ENCODE assay signal across 1 cellular context in genomic region chr20:56392282-56393132, GRCh38.
TF ChIP-seq lines count a peak whose summit lies in the region.

TSS of gene CSTF1 (plus strand) at chr20:56392645. CDS start at chr20:56395553, 2,908 bp downstream.

TF ChIP-seq in K562, 482 proteins besides CTCF, POLR2A, EP300 and RAD21 (continued from another document and continues in another):
- TF ChIP-seq, protein P1, sequence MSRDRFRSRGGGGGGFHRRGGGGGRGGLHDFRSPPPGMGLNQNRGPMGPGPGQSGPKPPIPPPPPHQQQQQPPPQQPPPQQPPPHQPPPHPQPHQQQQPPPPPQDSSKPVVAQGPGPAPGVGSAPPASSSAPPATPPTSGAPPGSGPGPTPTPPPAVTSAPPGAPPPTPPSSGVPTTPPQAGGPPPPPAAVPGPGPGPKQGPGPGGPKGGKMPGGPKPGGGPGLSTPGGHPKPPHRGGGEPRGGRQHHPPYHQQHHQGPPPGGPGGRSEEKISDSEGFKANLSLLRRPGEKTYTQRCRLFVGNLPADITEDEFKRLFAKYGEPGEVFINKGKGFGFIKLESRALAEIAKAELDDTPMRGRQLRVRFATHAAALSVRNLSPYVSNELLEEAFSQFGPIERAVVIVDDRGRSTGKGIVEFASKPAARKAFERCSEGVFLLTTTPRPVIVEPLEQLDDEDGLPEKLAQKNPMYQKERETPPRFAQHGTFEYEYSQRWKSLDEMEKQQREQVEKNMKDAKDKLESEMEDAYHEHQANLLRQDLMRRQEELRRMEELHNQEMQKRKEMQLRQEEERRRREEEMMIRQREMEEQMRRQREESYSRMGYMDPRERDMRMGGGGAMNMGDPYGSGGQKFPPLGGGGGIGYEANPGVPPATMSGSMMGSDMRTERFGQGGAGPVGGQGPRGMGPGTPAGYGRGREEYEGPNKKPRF (IDR thresholded peaks at IDR 0.05; ENCODE audit: low read depth, low read length) = no peak
- no peak for TF ChIP-seq PHB (CRISPR knock-in tag; IDR thresholded peaks at IDR 0.05)
- TF ChIP-seq, protein P2, sequence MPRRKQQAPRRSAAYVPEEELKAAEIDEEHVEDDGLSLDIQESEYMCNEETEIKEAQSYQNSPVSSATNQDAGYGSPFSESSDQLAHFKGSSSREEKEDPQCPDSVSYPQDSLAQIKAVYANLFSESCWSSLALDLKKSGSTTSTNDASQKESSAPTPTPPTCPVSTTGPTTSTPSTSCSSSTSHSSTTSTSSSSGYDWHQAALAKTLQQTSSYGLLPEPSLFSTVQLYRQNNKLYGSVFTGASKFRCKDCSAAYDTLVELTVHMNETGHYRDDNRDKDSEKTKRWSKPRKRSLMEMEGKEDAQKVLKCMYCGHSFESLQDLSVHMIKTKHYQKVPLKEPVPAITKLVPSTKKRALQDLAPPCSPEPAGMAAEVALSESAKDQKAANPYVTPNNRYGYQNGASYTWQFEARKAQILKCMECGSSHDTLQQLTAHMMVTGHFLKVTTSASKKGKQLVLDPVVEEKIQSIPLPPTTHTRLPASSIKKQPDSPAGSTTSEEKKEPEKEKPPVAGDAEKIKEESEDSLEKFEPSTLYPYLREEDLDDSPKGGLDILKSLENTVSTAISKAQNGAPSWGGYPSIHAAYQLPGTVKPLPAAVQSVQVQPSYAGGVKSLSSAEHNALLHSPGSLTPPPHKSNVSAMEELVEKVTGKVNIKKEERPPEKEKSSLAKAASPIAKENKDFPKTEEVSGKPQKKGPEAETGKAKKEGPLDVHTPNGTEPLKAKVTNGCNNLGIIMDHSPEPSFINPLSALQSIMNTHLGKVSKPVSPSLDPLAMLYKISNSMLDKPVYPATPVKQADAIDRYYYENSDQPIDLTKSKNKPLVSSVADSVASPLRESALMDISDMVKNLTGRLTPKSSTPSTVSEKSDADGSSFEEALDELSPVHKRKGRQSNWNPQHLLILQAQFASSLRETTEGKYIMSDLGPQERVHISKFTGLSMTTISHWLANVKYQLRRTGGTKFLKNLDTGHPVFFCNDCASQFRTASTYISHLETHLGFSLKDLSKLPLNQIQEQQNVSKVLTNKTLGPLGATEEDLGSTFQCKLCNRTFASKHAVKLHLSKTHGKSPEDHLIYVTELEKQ (CRISPR knock-in tag; IDR thresholded peaks at IDR 0.05) = no peak
- peak; percentile 72 to 81; a peak in 3 of 4 replicates for TF ChIP-seq SIX5 (IDR thresholded peaks at IDR 0.05; ENCODE audit: borderline replicate concordance in 1 of 2, insufficient read depth in 1 of 2, low read depth in 1 of 2, low read length in 2 of 2)
- TF ChIP-seq ZKSCAN1 (IDR thresholded peaks at IDR 0.05; ENCODE audit: low read depth, low read length) = no peak
- TF ChIP-seq, protein P3, sequence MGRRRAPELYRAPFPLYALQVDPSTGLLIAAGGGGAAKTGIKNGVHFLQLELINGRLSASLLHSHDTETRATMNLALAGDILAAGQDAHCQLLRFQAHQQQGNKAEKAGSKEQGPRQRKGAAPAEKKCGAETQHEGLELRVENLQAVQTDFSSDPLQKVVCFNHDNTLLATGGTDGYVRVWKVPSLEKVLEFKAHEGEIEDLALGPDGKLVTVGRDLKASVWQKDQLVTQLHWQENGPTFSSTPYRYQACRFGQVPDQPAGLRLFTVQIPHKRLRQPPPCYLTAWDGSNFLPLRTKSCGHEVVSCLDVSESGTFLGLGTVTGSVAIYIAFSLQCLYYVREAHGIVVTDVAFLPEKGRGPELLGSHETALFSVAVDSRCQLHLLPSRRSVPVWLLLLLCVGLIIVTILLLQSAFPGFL (CRISPR knock-in tag; IDR thresholded peaks at IDR 0.05) = 0 out of 2 replicates have a peak, but pooled peaks have one; percentile 41
- TF ChIP-seq ZNF253 (CRISPR knock-in tag; conservative IDR thresholded peaks at IDR 0.05) = no peak
- TF ChIP-seq, protein P4, sequence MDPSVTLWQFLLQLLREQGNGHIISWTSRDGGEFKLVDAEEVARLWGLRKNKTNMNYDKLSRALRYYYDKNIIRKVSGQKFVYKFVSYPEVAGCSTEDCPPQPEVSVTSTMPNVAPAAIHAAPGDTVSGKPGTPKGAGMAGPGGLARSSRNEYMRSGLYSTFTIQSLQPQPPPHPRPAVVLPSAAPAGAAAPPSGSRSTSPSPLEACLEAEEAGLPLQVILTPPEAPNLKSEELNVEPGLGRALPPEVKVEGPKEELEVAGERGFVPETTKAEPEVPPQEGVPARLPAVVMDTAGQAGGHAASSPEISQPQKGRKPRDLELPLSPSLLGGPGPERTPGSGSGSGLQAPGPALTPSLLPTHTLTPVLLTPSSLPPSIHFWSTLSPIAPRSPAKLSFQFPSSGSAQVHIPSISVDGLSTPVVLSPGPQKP (CRISPR knock-in tag; IDR thresholded peaks at IDR 0.05) = no peak
- no peak for TF ChIP-seq U2AF1 (optimal IDR thresholded peaks at IDR 0.05; ENCODE audit: low read depth, low read length)
- TF ChIP-seq HMG20A (CRISPR knock-in tag; conservative IDR thresholded peaks at IDR 0.05) = no peak
- TF ChIP-seq, protein P5, sequence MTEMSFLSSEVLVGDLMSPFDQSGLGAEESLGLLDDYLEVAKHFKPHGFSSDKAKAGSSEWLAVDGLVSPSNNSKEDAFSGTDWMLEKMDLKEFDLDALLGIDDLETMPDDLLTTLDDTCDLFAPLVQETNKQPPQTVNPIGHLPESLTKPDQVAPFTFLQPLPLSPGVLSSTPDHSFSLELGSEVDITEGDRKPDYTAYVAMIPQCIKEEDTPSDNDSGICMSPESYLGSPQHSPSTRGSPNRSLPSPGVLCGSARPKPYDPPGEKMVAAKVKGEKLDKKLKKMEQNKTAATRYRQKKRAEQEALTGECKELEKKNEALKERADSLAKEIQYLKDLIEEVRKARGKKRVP (CRISPR knock-in tag; IDR thresholded peaks at IDR 0.05) = no peak
- TF ChIP-seq SAFB2 (IDR thresholded peaks at IDR 0.05; ENCODE audit: borderline replicate concordance, low read depth, low read length, severe bottlenecking) = no peak
- TF ChIP-seq, protein P6, sequence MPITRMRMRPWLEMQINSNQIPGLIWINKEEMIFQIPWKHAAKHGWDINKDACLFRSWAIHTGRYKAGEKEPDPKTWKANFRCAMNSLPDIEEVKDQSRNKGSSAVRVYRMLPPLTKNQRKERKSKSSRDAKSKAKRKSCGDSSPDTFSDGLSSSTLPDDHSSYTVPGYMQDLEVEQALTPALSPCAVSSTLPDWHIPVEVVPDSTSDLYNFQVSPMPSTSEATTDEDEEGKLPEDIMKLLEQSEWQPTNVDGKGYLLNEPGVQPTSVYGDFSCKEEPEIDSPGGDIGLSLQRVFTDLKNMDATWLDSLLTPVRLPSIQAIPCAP (CRISPR knock-in tag; IDR thresholded peaks at IDR 0.05; ENCODE audit: borderline replicate concordance) = no peak
- no peak for TF ChIP-seq GATAD2B (IDR thresholded peaks at IDR 0.05; ENCODE audit: borderline replicate concordance)
- TF ChIP-seq ESRRA (IDR thresholded peaks at IDR 0.05; ENCODE audit: borderline replicate concordance, low read depth) = peak; percentile 86
- TF ChIP-seq NFIX (CRISPR knock-in tag; IDR thresholded peaks at IDR 0.05; ENCODE audit: low read depth) = no peak
- TF ChIP-seq, protein P7, sequence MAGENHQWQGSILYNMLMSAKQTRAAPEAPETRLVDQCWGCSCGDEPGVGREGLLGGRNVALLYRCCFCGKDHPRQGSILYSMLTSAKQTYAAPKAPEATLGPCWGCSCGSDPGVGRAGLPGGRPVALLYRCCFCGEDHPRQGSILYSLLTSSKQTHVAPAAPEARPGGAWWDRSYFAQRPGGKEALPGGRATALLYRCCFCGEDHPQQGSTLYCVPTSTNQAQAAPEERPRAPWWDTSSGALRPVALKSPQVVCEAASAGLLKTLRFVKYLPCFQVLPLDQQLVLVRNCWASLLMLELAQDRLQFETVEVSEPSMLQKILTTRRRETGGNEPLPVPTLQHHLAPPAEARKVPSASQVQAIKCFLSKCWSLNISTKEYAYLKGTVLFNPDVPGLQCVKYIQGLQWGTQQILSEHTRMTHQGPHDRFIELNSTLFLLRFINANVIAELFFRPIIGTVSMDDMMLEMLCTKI (IDR thresholded peaks at IDR 0.05; ENCODE audit: partially characterized antibody) = no peak
- TF ChIP-seq, protein P8, sequence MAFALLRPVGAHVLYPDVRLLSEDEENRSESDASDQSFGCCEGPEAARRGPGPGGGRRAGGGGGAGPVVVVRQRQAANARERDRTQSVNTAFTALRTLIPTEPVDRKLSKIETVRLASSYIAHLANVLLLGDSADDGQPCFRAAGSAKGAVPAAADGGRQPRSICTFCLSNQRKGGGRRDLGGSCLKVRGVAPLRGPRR (CRISPR knock-in tag; IDR thresholded peaks at IDR 0.05) = no peak
- TF ChIP-seq ZNF263 (CRISPR knock-in tag; IDR thresholded peaks at IDR 0.05; ENCODE audit: borderline replicate concordance) = peak; percentile 53; the same call in 1 of the 2 replicates
- TF ChIP-seq GABPB2 (CRISPR knock-in tag; conservative IDR thresholded peaks at IDR 0.05) = no peak
- TF ChIP-seq, protein P9, sequence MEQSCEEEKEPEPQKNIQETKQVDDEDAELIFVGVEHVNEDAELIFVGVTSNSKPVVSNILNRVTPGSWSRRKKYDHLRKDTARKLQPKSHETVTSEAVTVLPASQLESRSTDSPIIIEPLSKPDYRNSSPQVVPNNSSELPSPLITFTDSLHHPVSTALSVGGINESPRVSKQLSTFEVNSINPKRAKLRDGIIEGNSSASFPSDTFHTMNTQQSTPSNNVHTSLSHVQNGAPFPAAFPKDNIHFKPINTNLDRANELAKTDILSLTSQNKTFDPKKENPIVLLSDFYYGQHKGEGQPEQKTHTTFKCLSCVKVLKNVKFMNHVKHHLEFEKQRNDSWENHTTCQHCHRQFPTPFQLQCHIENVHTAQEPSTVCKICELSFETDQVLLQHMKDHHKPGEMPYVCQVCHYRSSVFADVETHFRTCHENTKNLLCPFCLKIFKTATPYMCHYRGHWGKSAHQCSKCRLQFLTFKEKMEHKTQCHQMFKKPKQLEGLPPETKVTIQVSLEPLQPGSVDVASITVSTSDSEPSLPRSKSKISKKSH (CRISPR knock-in tag; IDR thresholded peaks at IDR 0.05) = no peak
- peak in 1 of 2 experiments; percentile 85; a peak in 2 of 4 replicates for TF ChIP-seq ZNF639 (CRISPR knock-in tag; conservative IDR thresholded peaks at IDR 0.05 in 1 of 2, IDR thresholded peaks at IDR 0.05 in 1 of 2)
- TF ChIP-seq BRD9 (IDR thresholded peaks at IDR 0.05; ENCODE audit: low read depth, partially characterized antibody) = peak; percentile 56
- TF ChIP-seq, protein P10, sequence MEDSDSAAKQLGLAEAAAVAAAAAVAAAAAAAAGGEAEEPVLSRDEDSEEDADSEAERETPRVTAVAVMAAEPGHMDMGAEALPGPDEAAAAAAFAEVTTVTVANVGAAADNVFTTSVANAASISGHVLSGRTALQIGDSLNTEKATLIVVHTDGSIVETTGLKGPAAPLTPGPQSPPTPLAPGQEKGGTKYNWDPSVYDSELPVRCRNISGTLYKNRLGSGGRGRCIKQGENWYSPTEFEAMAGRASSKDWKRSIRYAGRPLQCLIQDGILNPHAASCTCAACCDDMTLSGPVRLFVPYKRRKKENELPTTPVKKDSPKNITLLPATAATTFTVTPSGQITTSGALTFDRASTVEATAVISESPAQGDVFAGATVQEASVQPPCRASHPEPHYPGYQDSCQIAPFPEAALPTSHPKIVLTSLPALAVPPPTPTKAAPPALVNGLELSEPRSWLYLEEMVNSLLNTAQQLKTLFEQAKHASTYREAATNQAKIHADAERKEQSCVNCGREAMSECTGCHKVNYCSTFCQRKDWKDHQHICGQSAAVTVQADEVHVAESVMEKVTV (CRISPR knock-in tag; IDR thresholded peaks at IDR 0.05) = no peak
- TF ChIP-seq YY1 (IDR thresholded peaks at IDR 0.05; ENCODE audit: borderline replicate concordance in 1 of 3, control insufficient read depth in 1 of 3, extremely low read depth in 1 of 3, insufficient read depth in 3 of 3, insufficient read length in 1 of 3, insufficient replicate concordance in 2 of 3, low read depth in 1 of 3, low read length in 2 of 3) = peak; percentile 92 to 100 (median 99)
- peak; percentile 44; the same call in 1 of the 2 replicates for TF ChIP-seq ZNF431 (CRISPR knock-in tag; IDR thresholded peaks at IDR 0.05)
- TF ChIP-seq DPF2 (IDR thresholded peaks at IDR 0.05) = peak; percentile 44; the same call in 1 of the 2 replicates
- TF ChIP-seq STAT5A (IDR thresholded peaks at IDR 0.05; ENCODE audit: borderline replicate concordance, low read length) = peak; percentile 40; the same call in 1 of the 2 replicates
- TF ChIP-seq ZNF282 (CRISPR knock-in tag; IDR thresholded peaks at IDR 0.05) = no peak
- no peak for TF ChIP-seq HNRNPK (IDR thresholded peaks at IDR 0.05; ENCODE audit: low read depth, low read length, poor library complexity, severe bottlenecking)
- TF ChIP-seq, protein P11, sequence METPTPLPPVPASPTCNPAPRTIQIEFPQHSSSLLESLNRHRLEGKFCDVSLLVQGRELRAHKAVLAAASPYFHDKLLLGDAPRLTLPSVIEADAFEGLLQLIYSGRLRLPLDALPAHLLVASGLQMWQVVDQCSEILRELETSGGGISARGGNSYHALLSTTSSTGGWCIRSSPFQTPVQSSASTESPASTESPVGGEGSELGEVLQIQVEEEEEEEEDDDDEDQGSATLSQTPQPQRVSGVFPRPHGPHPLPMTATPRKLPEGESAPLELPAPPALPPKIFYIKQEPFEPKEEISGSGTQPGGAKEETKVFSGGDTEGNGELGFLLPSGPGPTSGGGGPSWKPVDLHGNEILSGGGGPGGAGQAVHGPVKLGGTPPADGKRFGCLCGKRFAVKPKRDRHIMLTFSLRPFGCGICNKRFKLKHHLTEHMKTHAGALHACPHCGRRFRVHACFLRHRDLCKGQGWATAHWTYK (CRISPR knock-in tag; IDR thresholded peaks at IDR 0.05) = 0 out of 2 replicates have a peak, but pooled peaks have one; percentile 81
- no peak for TF ChIP-seq ZNF140 (CRISPR knock-in tag; IDR thresholded peaks at IDR 0.05)
- TF ChIP-seq, protein P12, sequence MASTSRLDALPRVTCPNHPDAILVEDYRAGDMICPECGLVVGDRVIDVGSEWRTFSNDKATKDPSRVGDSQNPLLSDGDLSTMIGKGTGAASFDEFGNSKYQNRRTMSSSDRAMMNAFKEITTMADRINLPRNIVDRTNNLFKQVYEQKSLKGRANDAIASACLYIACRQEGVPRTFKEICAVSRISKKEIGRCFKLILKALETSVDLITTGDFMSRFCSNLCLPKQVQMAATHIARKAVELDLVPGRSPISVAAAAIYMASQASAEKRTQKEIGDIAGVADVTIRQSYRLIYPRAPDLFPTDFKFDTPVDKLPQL (IDR thresholded peaks at IDR 0.05; ENCODE audit: extremely low read depth, insufficient read length) = no peak
- no peak for TF ChIP-seq KDM4B (IDR thresholded peaks at IDR 0.05; ENCODE audit: borderline replicate concordance in 2 of 2, low read depth in 1 of 2)
- TF ChIP-seq KLF6 (CRISPR knock-in tag; IDR thresholded peaks at IDR 0.05; ENCODE audit: borderline replicate concordance) = no peak
- peak in 1 of 2 experiments; percentile 69; a peak in 2 of 3 replicates for TF ChIP-seq CBX3 (IDR thresholded peaks at IDR 0.05; ENCODE audit: borderline replicate concordance in 1 of 2, low read length in 2 of 2)
- no peak for TF ChIP-seq ZNF347 (CRISPR knock-in tag; IDR thresholded peaks at IDR 0.05; ENCODE audit: low read depth)
- peak; percentile 88 for TF ChIP-seq FOS (IDR thresholded peaks at IDR 0.05; ENCODE audit: extremely low read depth, insufficient read length)
- peak in 1 of 2 experiments; percentile 68; a peak in 1 of 4 replicates for TF ChIP-seq NONO (IDR thresholded peaks at IDR 0.05; ENCODE audit: low read depth in 2 of 2, low read length in 1 of 2)
